ENCODE assay signal across 12 cellular contexts in genomic region chrX:134599173-134599914, GRCh38. TPM values are rescaled to one million over a fixed set of nuclear protein-coding genes. Genes with fewer than 3 reads are reported as not detected.
A peak's percentile ranks its signal among the peaks of the same experiment; 100 is the strongest.
DNase-seq lines count a peak whose midpoint lies in the region; ATAC-seq and TF ChIP-seq lines count a peak whose summit lies in the region.
"Had no signal": no experiment of that assay in that cellular context is flagged by ENCODE, and none has a peak within 500 bp of the region (broad histone marks: within the 10 kb centered on the region; RNA-seq: fewer than 3 reads in every experiment).

No MANE protein-coding gene starts in this region.

- no peak overlapping the region for H3K4me3 ChIP-seq in AG04449 (ENCODE audit: low read depth, low read length)
- no peak overlapping the region for H3K4me3 ChIP-seq in GM12865 (ENCODE audit: low read depth, low read length)
- H3K4me3 ChIP-seq: pancreas, SK-N-MC had no signal

- CTCF ChIA-PET in AG04449 (lab: Yijun Ruan, JAX) = no interaction called here

- peak; percentile 51 for DNase-seq in AG04449 (ENCODE audit: low read depth, low spot score)
- DNase-seq in GM12865 (ENCODE audit: low read depth) = peak; percentile 61
- peak; percentile 41 for DNase-seq in activated naive CD4-positive, alpha-beta T cell treated with anti-CD3 and anti-CD28 coated beads, Interleukin-2, amount 50 U/mL, for 16 hours
- DNase-seq in omental fat pad (ENCODE audit: low spot score) = no peak
- no peak for DNase-seq in germinal center (ENCODE audit: low spot score)
- DNase-seq in NK-92 (lab: John Stamatoyannopoulos, UW; ENCODE audit: unreplicated experiment) = no peak
- DNase-seq: Calu3, pancreas had no signal

- ATAC-seq in omental fat pad (ENCODE audit: low FRiP score) = peak; percentile 63
- ATAC-seq in HG03439 (IDR thresholded peaks at IDR 0.05; ENCODE audit: unreplicated experiment) = no peak
- ATAC-seq in HG02759 (IDR thresholded peaks at IDR 0.05; ENCODE audit: unreplicated experiment) = no peak

- POLR2A ChIA-PET in AG04449 (lab: Yijun Ruan, JAX) = no interaction called here

- no peak for TF ChIP-seq CTCF in AG04449 (IDR thresholded peaks at IDR 0.05; ENCODE audit: insufficient read depth, low read length, missing control alignments)
- TF ChIP-seq CTCF in GM12865 (IDR thresholded peaks at IDR 0.05; ENCODE audit: insufficient read depth, low read depth, low read length, missing control alignments) = no peak
- no peak for TF ChIP-seq CTCF in omental fat pad (IDR thresholded peaks at IDR 0.05)

RNA-seq across cellular contexts. Expression of gene PLAC1, which starts 58.9 kb away (rescaled TPM):
- not detected for total RNA-seq in omental fat pad
- total RNA-seq: Calu3, kidney epithelial cell, pancreas had no signal

Comparison
In these comparisons a context has a peak if more than half of its experiments do, and no peak if none do; other contexts are left out.
1. DNase-seq: peak in AG04449 (single experiment), GM12865 (single experiment) and activated naive CD4-positive, alpha-beta T cell treated with anti-CD3 and anti-CD28 coated beads, Interleukin-2, amount 50 U/mL, for 16 hours (single experiment); none in omental fat pad (single experiment), germinal center (single experiment) and NK-92 (single experiment).